1 cellular context compared by ENCODE assay signal in genomic region chr17:65324977-65325376, GRCh38.
TF ChIP-seq lines count a peak whose summit lies in the region.

No MANE protein-coding gene starts in this region.

TF ChIP-seq in HepG2, 621 proteins besides CTCF, POLR2A, EP300 and RAD21 (continued from another document):
- TF ChIP-seq KIAA2018 (CRISPR knock-in tag; IDR thresholded peaks at IDR 0.05; ENCODE audit: borderline replicate concordance) (no peak), PAX8 (CRISPR knock-in tag; IDR thresholded peaks at IDR 0.05; ENCODE audit: borderline replicate concordance) (no peak), TBL1XR1 (IDR thresholded peaks at IDR 0.05; ENCODE audit: borderline replicate concordance, low read length, partially characterized antibody) (no peak), PHF20 (CRISPR knock-in tag; IDR thresholded peaks at IDR 0.05) (no peak), ZNF883 (CRISPR knock-in tag; IDR thresholded peaks at IDR 0.05; ENCODE audit: not compliant biosample characterization) (no peak), ZNF775 (CRISPR knock-in tag; IDR thresholded peaks at IDR 0.05; ENCODE audit: borderline replicate concordance) (no peak), ETV5 (CRISPR knock-in tag; IDR thresholded peaks at IDR 0.05; ENCODE audit: borderline replicate concordance) (no peak), U2AF1 (optimal IDR thresholded peaks at IDR 0.05; ENCODE audit: low read depth, low read length) (no peak), BHLHE40 (IDR thresholded peaks at IDR 0.05; ENCODE audit: low read length) (no peak), GTF3A (CRISPR knock-in tag; conservative IDR thresholded peaks at IDR 0.05) (no peak), CC2D1A (CRISPR knock-in tag; IDR thresholded peaks at IDR 0.05) (no peak)
